Comparison of ENCODE assay signal across 20 cellular contexts in the genomic region with DNA sequence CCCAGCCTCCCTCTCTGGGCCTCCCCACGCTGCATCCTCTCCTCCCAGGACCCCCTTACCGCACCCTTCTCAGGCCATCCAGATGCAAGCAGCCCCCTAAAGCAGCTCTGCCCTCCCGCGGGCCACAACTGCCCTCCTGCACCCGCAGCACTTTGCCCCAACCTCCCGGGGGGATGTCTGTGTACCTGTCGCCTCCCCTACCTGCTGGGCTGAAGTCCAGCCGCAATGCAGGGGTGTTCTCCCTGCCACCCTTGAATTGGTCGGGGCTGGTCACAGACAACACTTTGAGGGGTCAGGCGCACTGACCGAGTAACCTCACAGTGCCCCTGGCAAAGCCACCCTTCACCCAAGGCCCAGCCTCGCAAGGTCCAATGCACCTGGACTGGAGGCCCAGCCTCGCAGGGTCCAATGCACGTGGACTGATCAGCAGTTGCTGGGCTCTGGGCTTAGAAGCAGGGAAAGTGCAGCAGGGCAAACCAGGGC. TPM values are rescaled to one million over a fixed set of nuclear protein-coding genes. Genes with fewer than 3 reads are reported as not detected.
DNase-seq lines count a peak whose midpoint lies in the region; ATAC-seq and TF ChIP-seq lines count a peak whose summit lies in the region.
"Had no signal": no experiment of that assay in that cellular context is flagged by ENCODE, and none has a peak within 500 bp of the region (broad histone marks: within the 10 kb centered on the region; RNA-seq: fewer than 3 reads in every experiment).

No MANE protein-coding gene starts in this region.

- peak; percentile 10 for ATAC-seq in stimulated activated naive CD8-positive, alpha-beta T cell treated with anti-CD3 and anti-CD28 coated beads, Interleukin-15, amount 100 ng/mL, for 72 hours
- no peak for ATAC-seq in stimulated activated naive CD8-positive, alpha-beta T cell treated with anti-CD3 and anti-CD28 coated beads, Interleukin-15, Interleukin-2, amounts not matched to agents 100 U/mL and 50 U/mL, for 24 hours
- no peak for ATAC-seq in mucosa of descending colon
- ATAC-seq: A549; CD8-positive, alpha-beta T cell; GM12878; Panc1 had no signal

- TF ChIP-seq CTCF in mucosa of descending colon (IDR thresholded peaks at IDR 0.05) (no peak), endodermal cell (conservative IDR thresholded peaks at IDR 0.05) (no peak)

- H3K4me1 ChIP-seq in mucosa of descending colon (ENCODE audit: low read depth): peaks cover 4% of the 10 kb centered on the region
- H3K4me1 ChIP-seq in endodermal cell (ENCODE audit: control insufficient read depth, insufficient read depth, low read length): no peaks in the 10 kb centered on the region
- H3K4me1 ChIP-seq: A549 had no signal

- no peak overlapping the region for H3K4me3 Mint-ChIP-seq in stimulated activated naive CD8-positive, alpha-beta T cell treated with anti-CD3 and anti-CD28 coated beads, Interleukin-15, amount 100 ng/mL, for 72 hours
- H3K4me3 Mint-ChIP-seq in endodermal cell: no peak overlapping the region
- H3K4me3 Mint-ChIP-seq: CD8-positive, alpha-beta T cell had no signal

- WGBS in endodermal cell (ENCODE audit: insufficient coverage in 1 of 2, insufficient read length in 1 of 2), 2 experiments: 92 to 97% methylated on average over 6 to 14 of the region's 14 CpGs

- H3K36me3 Mint-ChIP-seq in endodermal cell (ENCODE audit: low read depth): no peaks in the 10 kb centered on the region
- H3K36me3 Mint-ChIP-seq: CD8-positive, alpha-beta T cell had no signal

- no peaks in the 10 kb centered on the region for H3K27me3 ChIP-seq in endodermal cell (ENCODE audit: control insufficient read depth, insufficient read depth, low read length, poor library complexity, severe bottlenecking)
- H3K27me3 ChIP-seq: BLaER1 had no signal

- intact Hi-C loops in mucosa of descending colon (cut with DNase I, micrococcal nuclease): no loop called here

- DNase-seq in stimulated activated naive CD8-positive, alpha-beta T cell treated with anti-CD3 and anti-CD28 coated beads, Interleukin-15, amount 100 ng/mL, for 72 hours: no peak
- DNase-seq in stimulated activated naive CD8-positive, alpha-beta T cell treated with anti-CD3 and anti-CD28 coated beads, Interleukin-15, Interleukin-2, amounts not matched to agents 100 U/mL and 50 U/mL, for 24 hours: no peak
- DNase-seq in mucosa of descending colon (peak in 2 of 3 donors; percentile 25 to 49), endodermal cell (no peak), NCI-H2029 treated with DMSO at 0.1 percent for 48 hours (lab: John Stamatoyannopoulos, UW) (no peak), RPMI8226 (no peak)
- DNase-seq: Calu3; CD8-positive, alpha-beta T cell; MM.1S; NCI-H1092 treated with DMSO at 0.1 percent for 48 hours; NCI-H2081 treated with DMSO at 0.1 percent for 48 hours; NCI-H446 treated with DMSO at 0.1 percent for 48 hours; Right ventricle myocardium superior had no signal

- no peak overlapping the region for H3K27ac Mint-ChIP-seq in stimulated activated naive CD8-positive, alpha-beta T cell treated with anti-CD3 and anti-CD28 coated beads, Interleukin-15, amount 100 ng/mL, for 72 hours
- H3K27ac Mint-ChIP-seq in endodermal cell: no peak overlapping the region
- H3K27ac Mint-ChIP-seq: CD8-positive, alpha-beta T cell had no signal

- H3K9me3 ChIP-seq in mucosa of descending colon: no peaks in the 10 kb centered on the region
- H3K9me3 ChIP-seq in endodermal cell (ENCODE audit: control insufficient read depth, low read length): no peaks in the 10 kb centered on the region
- H3K9me3 ChIP-seq: A549, BLaER1 had no signal

- peaks cover 11% of the 10 kb centered on the region for H3K4me1 Mint-ChIP-seq in stimulated activated naive CD8-positive, alpha-beta T cell treated with anti-CD3 and anti-CD28 coated beads, Interleukin-15, amount 100 ng/mL, for 72 hours
- peaks cover 12% of the 10 kb centered on the region for H3K4me1 Mint-ChIP-seq in endodermal cell

- H3K27ac ChIP-seq in skin epidermis (peak overlapping the region in 15 of 21 experiments; percentile 0 to 76 (median 54)), endodermal cell (ENCODE audit: low read depth, low read length) (no peak overlapping the region)
- H3K27ac ChIP-seq: BLaER1 had no signal

- H3K4me3 ChIP-seq in mucosa of descending colon (no peak overlapping the region), skin epidermis (no peak overlapping the region), endodermal cell (ENCODE audit: low read length) (no peak overlapping the region)
- H3K4me3 ChIP-seq: A549, BLaER1, GM12878 had no signal

- peaks cover 32% of the 10 kb centered on the region for H3K27me3 Mint-ChIP-seq in stimulated activated naive CD8-positive, alpha-beta T cell treated with anti-CD3 and anti-CD28 coated beads, Interleukin-15, amount 100 ng/mL, for 72 hours
- H3K27me3 Mint-ChIP-seq in endodermal cell (ENCODE audit: insufficient read depth): peaks cover 10% of the 10 kb centered on the region

- no peaks in the 10 kb centered on the region for H3K9me3 Mint-ChIP-seq in stimulated activated naive CD8-positive, alpha-beta T cell treated with anti-CD3 and anti-CD28 coated beads, Interleukin-15, amount 100 ng/mL, for 72 hours
- no peaks in the 10 kb centered on the region for H3K9me3 Mint-ChIP-seq in endodermal cell
- H3K9me3 Mint-ChIP-seq: CD8-positive, alpha-beta T cell had no signal

- no peak overlapping the region for H3K9ac ChIP-seq in endodermal cell (ENCODE audit: extremely low read depth, low read length, poor library complexity, severe bottlenecking)
- H3K9ac ChIP-seq: BLaER1 had no signal

- H3K36me3 ChIP-seq in mucosa of descending colon (ENCODE audit: low read depth) (no peaks in the 10 kb centered on the region), endodermal cell (ENCODE audit: control insufficient read depth, insufficient read depth, low read length) (no peaks in the 10 kb centered on the region)
- H3K36me3 ChIP-seq: BLaER1 had no signal

RNA-seq across cellular contexts. Expression of a gene that starts 8.3 kb away (rescaled TPM):
- total RNA-seq in mucosa of descending colon (not detected), endodermal cell (not detected)
- not detected for polyA plus RNA-seq in endodermal cell (2013, experiment 1 of 2)
- polyA plus RNA-seq in endodermal cell (2013, experiment 2 of 2): not detected
- total RNA-seq: Calu3; CD8-positive, alpha-beta T cell; GM12878; H1; LHCN-M2; Right ventricle myocardium superior had no signal
- polyA plus RNA-seq: A549, GM12878, H1 had no signal

RNA-seq across cellular contexts. Expression of a gene that starts 17.1 kb away (rescaled TPM):
- total RNA-seq in mucosa of descending colon (under 1 TPM in 2 of 3 donors, not detected in 1; 0.09 to 0.17 TPM), endodermal cell (not detected)
- not detected for polyA plus RNA-seq in endodermal cell (2013, experiment 1 of 2)
- not detected for polyA plus RNA-seq in endodermal cell (2013, experiment 2 of 2)
- total RNA-seq: Calu3; CD8-positive, alpha-beta T cell; GM12878; H1; LHCN-M2; Right ventricle myocardium superior had no signal
- polyA plus RNA-seq: A549, GM12878, H1 had no signal

Comparison
In these comparisons a context has a peak if more than half of its experiments do, and no peak if none do; other contexts are left out.
1. DNase-seq: peak in mucosa of descending colon (2 of 3); none in stimulated activated naive CD8-positive, alpha-beta T cell treated with anti-CD3 and anti-CD28 coated beads, Interleukin-15, amount 100 ng/mL, for 72 hours (0 of 2), stimulated activated naive CD8-positive, alpha-beta T cell treated with anti-CD3 and anti-CD28 coated beads, Interleukin-15, Interleukin-2, amounts not matched to agents 100 U/mL and 50 U/mL, for 24 hours (single experiment), endodermal cell (single experiment), NCI-H2029 treated with DMSO at 0.1 percent for 48 hours (single experiment) and RPMI8226 (single experiment).